1 cellular context compared by ENCODE assay signal in genomic region chr16:25014500-25015147, GRCh38.
TF ChIP-seq lines count a peak whose summit lies in the region.

No MANE protein-coding gene starts in this region.

TF ChIP-seq in HepG2, 621 proteins besides CTCF, POLR2A, EP300 and RAD21 (continued from another document and continues in another):
- TF ChIP-seq THAP9 (CRISPR knock-in tag; IDR thresholded peaks at IDR 0.05; ENCODE audit: borderline replicate concordance) (no peak; the same call in 1 of the 2 replicates), TRIM22 (IDR thresholded peaks at IDR 0.05) (no peak), ZNF367 (CRISPR knock-in tag; IDR thresholded peaks at IDR 0.05; ENCODE audit: borderline replicate concordance) (peak; percentile 22; the same call in 1 of the 2 replicates), HDAC1 (CRISPR knock-in tag; IDR thresholded peaks at IDR 0.05) (peak; percentile 49; the same call in 1 of the 2 replicates), ZNF232 (CRISPR knock-in tag; IDR thresholded peaks at IDR 0.05; ENCODE audit: borderline replicate concordance) (no peak), NONO (IDR thresholded peaks at IDR 0.05) (no peak), NONO (CRISPR knock-in tag; conservative IDR thresholded peaks at IDR 0.05) (peak; percentile 20; the same call in 1 of the 2 replicates), PATZ1 (CRISPR knock-in tag; IDR thresholded peaks at IDR 0.05) (peak; percentile 68), TEAD3 (CRISPR knock-in tag; optimal IDR thresholded peaks at IDR 0.05; ENCODE audit: borderline replicate concordance) (peak; percentile 35), TIGD3 (CRISPR knock-in tag; IDR thresholded peaks at IDR 0.05; ENCODE audit: borderline replicate concordance) (no peak), ZNF234 (CRISPR knock-in tag; conservative IDR thresholded peaks at IDR 0.05) (no peak; the same call in 1 of the 2 replicates), ZHX2 (IDR thresholded peaks at IDR 0.05; ENCODE audit: low read depth) (peak; percentile 30; the same call in 1 of the 2 replicates), ZHX2 (CRISPR knock-in tag; IDR thresholded peaks at IDR 0.05; ENCODE audit: borderline replicate concordance) (peak; percentile 17; the same call in 1 of the 2 replicates), HOXA3 (CRISPR knock-in tag; IDR thresholded peaks at IDR 0.05) (no peak; the same call in 1 of the 2 replicates), ETV6 (CRISPR knock-in tag; conservative IDR thresholded peaks at IDR 0.05) (0 out of 2 replicates have a peak, but pooled peaks have one; percentile 6), GATAD2A (CRISPR knock-in tag; IDR thresholded peaks at IDR 0.05) (peak; percentile 19; the same call in 1 of the 2 replicates), MTA1 (CRISPR knock-in tag; IDR thresholded peaks at IDR 0.05; ENCODE audit: borderline replicate concordance) (peak; percentile 59; the same call in 1 of the 2 replicates), SMARCC2 (IDR thresholded peaks at IDR 0.05) (no peak), HNF1B (CRISPR knock-in tag; IDR thresholded peaks at IDR 0.05) (0 out of 2 replicates have a peak, but pooled peaks have one; percentile 38), NFYB (CRISPR knock-in tag; IDR thresholded peaks at IDR 0.05) (no peak), HMGXB4 (CRISPR knock-in tag; IDR thresholded peaks at IDR 0.05; ENCODE audit: borderline replicate concordance in 1 of 2, low read depth in 1 of 2) (peak in 1 of 2 experiments; percentile 76; a peak in 2 of 4 replicates), NR1H2 (CRISPR knock-in tag; IDR thresholded peaks at IDR 0.05; ENCODE audit: borderline replicate concordance, low read depth) (0 out of 2 replicates have a peak, but pooled peaks have one; percentile 14), ZXDC (CRISPR knock-in tag; IDR thresholded peaks at IDR 0.05) (0 out of 2 replicates have a peak, but pooled peaks have one; percentile 43), GATAD1 (CRISPR knock-in tag; IDR thresholded peaks at IDR 0.05) (peak; percentile 30), TBX2 (CRISPR knock-in tag; IDR thresholded peaks at IDR 0.05; ENCODE audit: borderline replicate concordance) (0 out of 2 replicates have a peak, but pooled peaks have one; percentile 21), ARNTL (CRISPR knock-in tag; IDR thresholded peaks at IDR 0.05) (peak; percentile 53; the same call in 1 of the 2 replicates), EEA1 (CRISPR knock-in tag; IDR thresholded peaks at IDR 0.05; ENCODE audit: borderline replicate concordance) (0 out of 2 replicates have a peak, but pooled peaks have one; percentile 42), MXD1 (CRISPR knock-in tag; IDR thresholded peaks at IDR 0.05) (peak; percentile 72), PAWR (CRISPR knock-in tag; IDR thresholded peaks at IDR 0.05; ENCODE audit: borderline replicate concordance) (0 out of 2 replicates have a peak, but pooled peaks have one; percentile 48), ZNF337 (CRISPR knock-in tag; IDR thresholded peaks at IDR 0.05; ENCODE audit: borderline replicate concordance, low read depth) (no peak; the same call in 1 of the 2 replicates), ZNF709 (CRISPR knock-in tag; IDR thresholded peaks at IDR 0.05) (no peak)
